Comparison of ENCODE assay signal across 9 cellular contexts in the genomic region with DNA sequence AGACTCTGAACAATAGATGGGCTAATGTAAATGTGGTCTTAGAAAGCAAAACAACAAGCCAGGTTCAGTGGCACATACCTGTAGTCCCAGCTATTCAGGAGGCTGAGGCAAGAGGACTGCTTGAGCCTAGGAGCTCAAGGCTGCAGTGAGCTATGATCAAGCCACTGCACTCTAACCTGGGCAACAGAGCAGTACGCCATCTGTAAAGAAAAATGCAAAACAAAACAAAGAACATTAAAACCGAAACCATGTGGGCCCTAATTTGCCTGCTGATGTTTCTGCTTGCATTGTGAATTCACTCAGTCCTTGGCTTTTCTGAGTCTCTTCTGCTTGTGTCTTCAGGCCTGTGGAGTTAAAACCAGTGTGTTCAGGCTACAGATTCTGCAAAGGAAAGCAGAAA. TPM values are rescaled to one million over a fixed set of nuclear protein-coding genes. Genes with fewer than 3 reads are reported as not detected.
DNase-seq lines count a peak whose midpoint lies in the region; ATAC-seq and TF ChIP-seq lines count a peak whose summit lies in the region.
"Had no signal": no experiment of that assay in that cellular context is flagged by ENCODE, and none has a peak within 500 bp of the region (broad histone marks: within the 10 kb centered on the region; RNA-seq: fewer than 3 reads in every experiment).

No MANE protein-coding gene starts in this region.

- TF ChIP-seq POLR2A in IMR-90 (IDR thresholded peaks at IDR 0.05; ENCODE audit: low read depth, low read length), result no peak

- BruUV-seq in IMR-90 (replicated peaks; lab: Mats Ljungman, UMichigan), result no TSS peak

- H3K14ac ChIP-seq in IMR-90 (replicated peaks; ENCODE audit: low read depth, low read length), result no peak overlapping the region; the same call in 1 of the 2 replicates

- no peak overlapping the region for H2BK20ac ChIP-seq in IMR-90 (ENCODE audit: low read depth, low read length)

- no peak overlapping the region for H3K27ac ChIP-seq in IMR-90 (ENCODE audit: insufficient read depth, low read length)
- no peak overlapping the region for H3K27ac ChIP-seq in osteoblast (ENCODE audit: low read depth, low read length)
- no peak overlapping the region for H3K27ac ChIP-seq in left lung

- CTCF ChIA-PET in activated CD8-positive, alpha-beta memory T cell treated with anti-CD3 and anti-CD28 coated beads, Interleukin-2, amount 10 ng/mL, durations not matched to agents 7 days and 5 days (lab: Charles Lee), result interaction anchor here (0.9 to 2.4 kb wide), 5 partner anchors 9 to 28 kb away, joined by 3 to 9 read pairs (median 5); no protein-coding TSS in a partner anchor
- CTCF ChIA-PET in IMR-90 (lab: Yijun Ruan, JAX), result interaction anchor here (0.9 kb wide), 1 partner anchor 14 kb away, joined by 3 read pairs; no protein-coding TSS in a partner anchor

- no peaks in the 10 kb centered on the region for H3K27me3 Mint-ChIP-seq in activated CD8-positive, alpha-beta memory T cell treated with anti-CD3 and anti-CD28 coated beads, Interleukin-2, amount 10 ng/mL, durations not matched to agents 7 days and 5 days

- H3K9me3 ChIP-seq in IMR-90 (ENCODE audit: control insufficient read depth, insufficient read depth, low read length) (no peaks in the 10 kb centered on the region), osteoblast (ENCODE audit: low read depth, low read length) (no peaks in the 10 kb centered on the region), left lung (no peaks in the 10 kb centered on the region)

- H3K4me2 ChIP-seq in IMR-90 (ENCODE audit: low read depth, low read length), result no peak overlapping the region
- H3K4me2 ChIP-seq in osteoblast (ENCODE audit: insufficient read depth, low read length), result no peak overlapping the region

- no peak overlapping the region for H2AK5ac ChIP-seq in IMR-90 (ENCODE audit: low read depth, low read length)

- peak; percentile 76 for ATAC-seq in activated CD8-positive, alpha-beta memory T cell treated with anti-CD3 and anti-CD28 coated beads, Interleukin-2, amount 10 ng/mL, durations not matched to agents 7 days and 5 days
- ATAC-seq in GM21825 (IDR thresholded peaks at IDR 0.05; ENCODE audit: unreplicated experiment), result peak; percentile 87
- no peak for ATAC-seq in IMR-90 (ENCODE audit: low read depth)
- no peak for ATAC-seq in left lung

- no peaks in the 10 kb centered on the region for H3K9me3 Mint-ChIP-seq in activated CD8-positive, alpha-beta memory T cell treated with anti-CD3 and anti-CD28 coated beads, Interleukin-2, amount 10 ng/mL, durations not matched to agents 7 days and 5 days (ENCODE audit: low read depth)

- H3K79me1 ChIP-seq in IMR-90 (ENCODE audit: low read depth in 1 of 2, low read length in 2 of 2), result no peaks in the 10 kb centered on the region

- no peak overlapping the region for H2AK9ac ChIP-seq in IMR-90 (replicated peaks; ENCODE audit: low read depth, low read length, poor library complexity)

- H3K36me3 Mint-ChIP-seq in activated CD8-positive, alpha-beta memory T cell treated with anti-CD3 and anti-CD28 coated beads, Interleukin-2, amount 10 ng/mL, durations not matched to agents 7 days and 5 days, result peaks cover 2% of the 10 kb centered on the region

- peaks cover 8% of the 10 kb centered on the region; the same call in 1 of the 2 replicates for H3K9me1 ChIP-seq in IMR-90 (ENCODE audit: insufficient read depth, low read length)

- peaks cover 28% of the 10 kb centered on the region for H3K4me1 ChIP-seq in IMR-90 (ENCODE audit: control insufficient read depth, insufficient read depth, low read length)
- peaks cover 12% of the 10 kb centered on the region for H3K4me1 ChIP-seq in osteoblast (ENCODE audit: insufficient read depth, low read length)
- peaks cover 4 to 10% of the 10 kb centered on the region in 2 donors for H3K4me1 ChIP-seq in left lung

- no peak overlapping the region for H2BK120ac ChIP-seq in IMR-90 (ENCODE audit: low read depth, low read length)

- no peak overlapping the region for H4K8ac ChIP-seq in IMR-90 (ENCODE audit: low read depth in 2 of 2, low read length in 2 of 2)

- H3K56ac ChIP-seq in IMR-90 (ENCODE audit: extremely low read depth, insufficient read depth, low read length), result no peak overlapping the region

- dilution Hi-C loops in IMR-90 (cut with HindIII; ENCODE audit: low sequenced_read_pairs, unreplicated experiment), result no loop called here

- WGBS in IMR-90 (ENCODE audit: extremely low coverage in 2 of 2, insufficient read length in 1 of 2), 2 experiments, result 79% methylated on average over 2 of the region's 2 CpGs; no CpG with 5 or more reads in 1 of the 2 experiments

- no peak for TF ChIP-seq RAD21 in IMR-90 (IDR thresholded peaks at IDR 0.05; ENCODE audit: low read length)

- POLR2A ChIA-PET in IMR-90 (lab: Charles Lee; ENCODE audit: unreplicated experiment), result no interaction called here

- no peaks in the 10 kb centered on the region for H3K27me3 ChIP-seq in IMR-90 (ENCODE audit: control insufficient read depth, insufficient read depth, low read length)
- H3K27me3 ChIP-seq in osteoblast (ENCODE audit: insufficient read depth, low read length), result no peaks in the 10 kb centered on the region
- no peaks in the 10 kb centered on the region for H3K27me3 ChIP-seq in left lung

- no peak overlapping the region for H3K9ac ChIP-seq in IMR-90 (ENCODE audit: low read depth, low read length)

- H3K27ac Mint-ChIP-seq in activated CD8-positive, alpha-beta memory T cell treated with anti-CD3 and anti-CD28 coated beads, Interleukin-2, amount 10 ng/mL, durations not matched to agents 7 days and 5 days, result peak overlapping the region; percentile 93

- 0 out of 2 replicates have a peak, but pooled peaks cover 3% of the 10 kb centered on the region for H4K20me1 ChIP-seq in IMR-90 (ENCODE audit: insufficient read depth, low read length)
- no peaks in the 10 kb centered on the region for H4K20me1 ChIP-seq in osteoblast (ENCODE audit: insufficient read depth, low read length)

- H3K79me2 ChIP-seq in osteoblast (ENCODE audit: insufficient read depth, low read length), result no peaks in the 10 kb centered on the region

- no peak overlapping the region for H3K4me3 Mint-ChIP-seq in activated CD8-positive, alpha-beta memory T cell treated with anti-CD3 and anti-CD28 coated beads, Interleukin-2, amount 10 ng/mL, durations not matched to agents 7 days and 5 days

- H3K36me3 ChIP-seq in IMR-90 (ENCODE audit: control insufficient read depth, insufficient read depth, low read length) (no peaks in the 10 kb centered on the region), osteoblast (ENCODE audit: insufficient read depth, low read length) (no peaks in the 10 kb centered on the region), left lung (no peaks in the 10 kb centered on the region)

- peak; percentile 49 for DNase-seq in activated CD8-positive, alpha-beta memory T cell treated with anti-CD3 and anti-CD28 coated beads, Interleukin-2, amount 10 ng/mL, durations not matched to agents 7 days and 5 days
- no peak for DNase-seq in activated CD8-positive, alpha-beta memory T cell treated with anti-CD3 and anti-CD28 coated beads, Interleukin-2, amount 50 U/mL, for 48 hours
- DNase-seq in IMR-90 (no peak), osteoblast (ENCODE audit: insufficient read length, low spot score, missing footprints) (no peak), NCI-H2029 treated with DMSO at 0.1 percent for 48 hours (lab: John Stamatoyannopoulos, UW) (no peak), left lung (no peak)
- DNase-seq in activated CD4-positive, CD25-positive, alpha-beta regulatory T cell treated with anti-CD3 and anti-CD28 coated beads, Interleukin-2, amount 50 U/mL, for 72 hours, result no peak
- DNase-seq: trophoblast cell had no signal

- peak overlapping the region; percentile 35; the same call in 1 of the 2 replicates for H3K18ac ChIP-seq in IMR-90 (ENCODE audit: low read depth, low read length)

- peaks cover 58% of the 10 kb centered on the region for H3K4me1 Mint-ChIP-seq in activated CD8-positive, alpha-beta memory T cell treated with anti-CD3 and anti-CD28 coated beads, Interleukin-2, amount 10 ng/mL, durations not matched to agents 7 days and 5 days

- no peak overlapping the region for H2BK5ac ChIP-seq in IMR-90 (ENCODE audit: low read depth, low read length, poor library complexity, severe bottlenecking)

- in situ Hi-C loops in IMR-90 (cut with MboI; ENCODE audit: low sequenced_read_pairs), result no loop called here

- H2BK15ac ChIP-seq in IMR-90 (ENCODE audit: low read depth, low read length), result 0 out of 3 replicates have a peak overlapping the region, but pooled peaks have one; percentile 39

- no peak overlapping the region for H3K4me3 ChIP-seq in IMR-90 (ENCODE audit: insufficient read depth, low read depth, low read length)
- H3K4me3 ChIP-seq in osteoblast (ENCODE audit: insufficient read depth, low read length), result no peak overlapping the region
- H3K4me3 ChIP-seq in left lung, result no peak overlapping the region

- no peak overlapping the region for H3K23ac ChIP-seq in IMR-90 (ENCODE audit: low read depth, low read length)

- peak overlapping the region; percentile 5; the same call in 1 of the 2 replicates for H4K5ac ChIP-seq in IMR-90 (ENCODE audit: low read depth, low read length)

- no peak overlapping the region for H4K91ac ChIP-seq in IMR-90 (ENCODE audit: insufficient read depth, low read depth, low read length)

- H3K4ac ChIP-seq in IMR-90 (ENCODE audit: low read depth, low read length), result no peak overlapping the region; the same call in 1 of the 2 replicates

- no peak for TF ChIP-seq CTCF in IMR-90 (conservative IDR thresholded peaks at IDR 0.05; ENCODE audit: low read depth, low read length)
- TF ChIP-seq CTCF in osteoblast (IDR thresholded peaks at IDR 0.05; ENCODE audit: extremely low read depth, low read depth, low read length), result no peak
- TF ChIP-seq CTCF in left lung (IDR thresholded peaks at IDR 0.05), result no peak

- intact Hi-C loops in IMR-90 (cut with micrococcal nuclease) (no loop called here), left lung (cut with DNase I) (no loop called here)

- H2AFZ ChIP-seq in IMR-90 (replicated peaks; ENCODE audit: low read length, poor library complexity), result no peak overlapping the region
- H2AFZ ChIP-seq in osteoblast (ENCODE audit: low read length), result peak overlapping the region; percentile 16

TF ChIP-seq in IMR-90, 13 proteins besides CTCF, POLR2A, EP300 and RAD21 (continues in another document):
- TF ChIP-seq NFE2L2 (IDR thresholded peaks at IDR 0.05; ENCODE audit: low read depth, low read length) (no peak), BHLHE40 (IDR thresholded peaks at IDR 0.05; ENCODE audit: low read depth, low read length) (no peak), MXI1 (IDR thresholded peaks at IDR 0.05; ENCODE audit: borderline replicate concordance, low read depth, low read length) (no peak), CHD1 (IDR thresholded peaks at IDR 0.05; ENCODE audit: low read depth, low read length) (no peak)

RNA-seq across cellular contexts. Expression of a gene that starts 56.7 kb away (rescaled TPM):
- 100 to 1,000 TPM; 166 to 254 TPM for total RNA-seq in activated CD8-positive, alpha-beta memory T cell treated with anti-CD3 and anti-CD28 coated beads, Interleukin-2, amount 10 ng/mL, durations not matched to agents 7 days and 5 days
- total RNA-seq in IMR-90 (2012; rRNA removed), result 60.9 and 156 TPM in 2 replicates
- polyA plus RNA-seq in IMR-90 (2012; rRNA removed), result 70.4 and 83.3 TPM in 2 replicates
- 20.1 and 20.2 TPM in 2 replicates for polyA plus RNA-seq in IMR-90 (2012; cell fraction: cytosol; rRNA removed)
- 533 and 1,043 TPM in 2 replicates for polyA plus RNA-seq in IMR-90 (2012; cell fraction: nucleus; rRNA removed; ENCODE audit: low replicate concordance)
- 157 and 194 TPM in 2 replicates for total RNA-seq in osteoblast
- total RNA-seq in left lung, result 100 to 1,000 TPM in 1 of 2 donors, 10 to 100 TPM in 1; 82.6 to 119 TPM

Comparison
In these comparisons a context has a peak if more than half of its experiments do, and no peak if none do; other contexts are left out.
1. ATAC-seq: peak in activated CD8-positive, alpha-beta memory T cell treated with anti-CD3 and anti-CD28 coated beads, Interleukin-2, amount 10 ng/mL, durations not matched to agents 7 days and 5 days (single experiment) and GM21825 (single experiment); none in IMR-90 (single experiment) and left lung (single experiment).